ENCODE assay signal across 1 cellular context in the genomic region with DNA sequence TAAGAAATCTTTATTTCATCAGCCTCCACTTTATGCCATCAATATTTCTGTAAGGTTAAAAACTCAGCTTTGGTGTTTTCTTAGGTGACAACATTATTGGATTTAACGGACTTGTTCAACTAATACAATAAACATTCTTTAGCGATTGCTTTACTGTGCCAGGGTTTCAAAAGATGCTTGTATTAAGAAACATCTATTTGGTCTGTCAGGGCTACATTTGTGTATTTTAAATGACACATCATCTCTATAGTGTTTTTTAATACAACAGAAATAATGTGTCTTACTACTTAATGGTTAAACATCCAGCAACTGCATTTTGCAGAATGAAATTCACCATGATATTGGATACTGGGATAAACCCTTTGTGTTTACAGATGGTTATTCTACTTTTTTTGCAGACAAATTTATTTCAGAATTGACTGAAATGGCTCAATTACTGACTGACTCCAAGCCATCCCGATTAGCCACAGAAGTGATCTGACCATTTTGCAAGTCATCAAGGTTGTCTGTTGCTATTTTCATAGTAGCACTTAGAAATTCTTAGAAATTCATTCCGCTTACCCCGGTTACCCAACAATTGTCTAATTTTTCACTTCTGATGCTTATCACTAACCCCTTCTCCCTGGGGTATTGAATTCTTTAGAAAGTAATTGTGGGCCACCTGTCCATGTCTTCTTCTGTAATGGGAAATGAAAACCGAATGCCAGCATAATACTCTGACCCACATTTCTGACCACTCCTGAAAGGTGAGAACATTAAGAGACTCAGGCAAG.
TF ChIP-seq lines count a peak whose summit lies in the region.

No MANE protein-coding gene starts in this region.

TF ChIP-seq in IMR-90, 13 proteins besides CTCF, POLR2A, EP300 and RAD21:
- TF ChIP-seq MAZ (IDR thresholded peaks at IDR 0.05; ENCODE audit: borderline replicate concordance, low read depth, low read length), result no peak
- no peak for TF ChIP-seq SMC3 (IDR thresholded peaks at IDR 0.05; ENCODE audit: low read depth, low read length)
- no peak for TF ChIP-seq RCOR1 (IDR thresholded peaks at IDR 0.05; ENCODE audit: insufficient replicate concordance, low read length)
- no peak for TF ChIP-seq FOS (IDR thresholded peaks at IDR 0.05; ENCODE audit: low read depth, low read length)
- no peak for TF ChIP-seq CEBPB (IDR thresholded peaks at IDR 0.05; ENCODE audit: low read depth, low read length)
- TF ChIP-seq BHLHE40 (IDR thresholded peaks at IDR 0.05; ENCODE audit: low read depth, low read length), result no peak
- no peak for TF ChIP-seq CHD1 (IDR thresholded peaks at IDR 0.05; ENCODE audit: low read depth, low read length)
- TF ChIP-seq, protein P1, sequence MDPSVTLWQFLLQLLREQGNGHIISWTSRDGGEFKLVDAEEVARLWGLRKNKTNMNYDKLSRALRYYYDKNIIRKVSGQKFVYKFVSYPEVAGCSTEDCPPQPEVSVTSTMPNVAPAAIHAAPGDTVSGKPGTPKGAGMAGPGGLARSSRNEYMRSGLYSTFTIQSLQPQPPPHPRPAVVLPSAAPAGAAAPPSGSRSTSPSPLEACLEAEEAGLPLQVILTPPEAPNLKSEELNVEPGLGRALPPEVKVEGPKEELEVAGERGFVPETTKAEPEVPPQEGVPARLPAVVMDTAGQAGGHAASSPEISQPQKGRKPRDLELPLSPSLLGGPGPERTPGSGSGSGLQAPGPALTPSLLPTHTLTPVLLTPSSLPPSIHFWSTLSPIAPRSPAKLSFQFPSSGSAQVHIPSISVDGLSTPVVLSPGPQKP (IDR thresholded peaks at IDR 0.05; ENCODE audit: borderline replicate concordance, low read depth, low read length), result no peak
- TF ChIP-seq USF2 (IDR thresholded peaks at IDR 0.05; ENCODE audit: low read depth, low read length), result no peak
- no peak for TF ChIP-seq RFX5 (IDR thresholded peaks at IDR 0.05; ENCODE audit: low read depth, low read length)
- no peak for TF ChIP-seq NFE2L2 (IDR thresholded peaks at IDR 0.05; ENCODE audit: low read depth, low read length)
- no peak for TF ChIP-seq MAFK (IDR thresholded peaks at IDR 0.05; ENCODE audit: low read depth, low read length)
- no peak for TF ChIP-seq MXI1 (IDR thresholded peaks at IDR 0.05; ENCODE audit: borderline replicate concordance, low read depth, low read length)
